20 cellular contexts compared by ENCODE assay signal in the genomic region with DNA sequence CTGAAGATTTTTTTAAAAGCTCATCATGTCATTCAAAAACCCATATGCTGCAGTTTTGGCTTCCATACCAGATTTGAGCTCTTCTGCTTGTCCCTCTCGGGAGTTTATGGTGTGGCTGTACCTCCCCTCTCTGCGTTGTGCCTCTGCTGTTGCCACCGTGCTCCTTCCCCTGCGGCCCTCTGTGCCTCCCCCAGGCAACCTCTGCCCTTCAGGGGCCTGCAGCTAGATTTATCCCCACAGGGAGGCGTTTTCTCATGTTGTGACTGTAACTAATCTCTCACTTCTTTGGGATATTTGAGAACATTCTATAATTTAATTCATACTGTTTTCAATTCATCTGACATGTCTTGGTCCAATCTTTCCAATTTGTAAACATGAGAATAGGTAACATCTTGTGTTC. TPM values are rescaled to one million over a fixed set of nuclear protein-coding genes. Genes with fewer than 3 reads are reported as not detected.
DNase-seq lines count a peak whose midpoint lies in the region; ATAC-seq, FAIRE-seq and TF ChIP-seq lines count a peak whose summit lies in the region.
"Had no signal": no experiment of that assay in that cellular context is flagged by ENCODE, and none has a peak within 500 bp of the region (broad histone marks: within the 10 kb centered on the region; RNA-seq: fewer than 3 reads in every experiment).

No MANE protein-coding gene starts in this region.

- H3K4me1 Mint-ChIP-seq in activated T-cell treated with anti-CD3 and anti-CD28 coated beads, Interleukin-2, amount 50 U/mL, for 24 hours (ENCODE audit: low read depth), result peaks cover 20% of the 10 kb centered on the region
- peaks cover 12 to 19% (median 14%) of the 10 kb centered on the region in 3 donors for H3K4me1 Mint-ChIP-seq in IgD-negative memory B cell
- H3K4me1 Mint-ChIP-seq in stimulated activated naive B cell treated with anti-CD40 and anti-IgM and Interleukin-4, amounts not matched to agents 10 μg/mL and 1 μg/mL and 100 μg/mL, for 72 hours, result peaks cover 18 to 39% of the 10 kb centered on the region in 2 donors

- no peak for ATAC-seq in stimulated activated naive B cell treated with anti-CD40 and anti-IgM and Interleukin-4, amounts not matched to agents 10 μg/mL and 1 μg/mL and 100 μg/mL, for 72 hours (replicated peaks)
- no peak for ATAC-seq in left cardiac atrium
- ATAC-seq: SK-N-SH treated with all-trans-retinoic acid at 6 μM for 48 hours had no signal

- H3K4me3 Mint-ChIP-seq in activated T-cell treated with anti-CD3 and anti-CD28 coated beads, Interleukin-2, amount 50 U/mL, for 24 hours, result no peak overlapping the region
- H3K4me3 Mint-ChIP-seq in IgD-negative memory B cell, result no peak overlapping the region
- no peak overlapping the region for H3K4me3 Mint-ChIP-seq in stimulated activated naive B cell treated with anti-CD40 and anti-IgM and Interleukin-4, amounts not matched to agents 10 μg/mL and 1 μg/mL and 100 μg/mL, for 72 hours

- TF ChIP-seq POLR2A in H54 (IDR thresholded peaks at IDR 0.05; ENCODE audit: low read depth, low read length), result no peak

- H3K27ac Mint-ChIP-seq in activated T-cell treated with anti-CD3 and anti-CD28 coated beads, Interleukin-2, amount 50 U/mL, for 24 hours, result peak overlapping the region; percentile 45
- peak overlapping the region in 2 of 3 donors; percentile 9 to 20 for H3K27ac Mint-ChIP-seq in IgD-negative memory B cell
- peak overlapping the region; percentile 84 for H3K27ac Mint-ChIP-seq in stimulated activated naive B cell treated with anti-CD40 and anti-IgM and Interleukin-4, amounts not matched to agents 10 μg/mL and 1 μg/mL and 100 μg/mL, for 72 hours

- intact Hi-C loops in left cardiac atrium (cut with DNase I), result no loop called here

- no peak for DNase-seq in activated T-cell treated with anti-CD3 and anti-CD28 coated beads, Interleukin-2, amount 50 U/mL, for 24 hours
- DNase-seq in activated T-cell treated with anti-CD3 and anti-CD28 coated beads for 4 hours, result no peak
- no peak for DNase-seq in fibroblast of pulmonary artery (ENCODE audit: low read depth)
- DNase-seq in stimulated activated naive B cell treated with anti-CD40 and anti-IgM and Interleukin-4, amounts not matched to agents 10 μg/mL and 1 μg/mL and 100 μg/mL, for 72 hours, result no peak
- no peak for DNase-seq in H54 (ENCODE audit: insufficient read length, low spot score)
- DNase-seq in NCI-H748 treated with DMSO at 0.1 percent for 48 hours (lab: John Stamatoyannopoulos, UW), result no peak
- DNase-seq in left cardiac atrium, result no peak
- DNase-seq: activated CD8-positive, alpha-beta memory T cell treated with anti-CD3 and anti-CD28 coated beads for 24 hours; activated effector memory CD4-positive, alpha-beta T cell treated with anti-CD3 and anti-CD28 coated beads, Interleukin-2, amount 50 U/mL, for 16 hours; aorta; GDM1; mesenchymal stem cell; MM.1S; NCI-H1694 treated with DMSO at 0.1 percent for 48 hours; occipital lobe; PC-9 had no signal

- H3K4me3 ChIP-seq in fibroblast of pulmonary artery (replicated peaks; ENCODE audit: low read depth, low read length), result no peak overlapping the region
- H3K4me3 ChIP-seq: coronary artery, PC-9 had no signal

- H3K9me3 Mint-ChIP-seq in activated T-cell treated with anti-CD3 and anti-CD28 coated beads, Interleukin-2, amount 50 U/mL, for 24 hours, result no peaks in the 10 kb centered on the region
- H3K9me3 Mint-ChIP-seq in IgD-negative memory B cell, result no peaks in the 10 kb centered on the region
- no peaks in the 10 kb centered on the region for H3K9me3 Mint-ChIP-seq in stimulated activated naive B cell treated with anti-CD40 and anti-IgM and Interleukin-4, amounts not matched to agents 10 μg/mL and 1 μg/mL and 100 μg/mL, for 72 hours

- H3K27me3 Mint-ChIP-seq in activated T-cell treated with anti-CD3 and anti-CD28 coated beads, Interleukin-2, amount 50 U/mL, for 24 hours, result no peaks in the 10 kb centered on the region
- H3K27me3 Mint-ChIP-seq in IgD-negative memory B cell, result no peaks in the 10 kb centered on the region
- H3K27me3 Mint-ChIP-seq in stimulated activated naive B cell treated with anti-CD40 and anti-IgM and Interleukin-4, amounts not matched to agents 10 μg/mL and 1 μg/mL and 100 μg/mL, for 72 hours, result no peaks in the 10 kb centered on the region

- TF ChIP-seq CTCF in fibroblast of pulmonary artery (IDR thresholded peaks at IDR 0.05; ENCODE audit: low read length, missing control alignments), result peak; percentile 6

- no peak for FAIRE-seq in H54 (lab: Jason Lieb, UNC)
- FAIRE-seq: islet of Langerhans had no signal

- peaks cover 95% of the 10 kb centered on the region for H3K36me3 Mint-ChIP-seq in activated T-cell treated with anti-CD3 and anti-CD28 coated beads, Interleukin-2, amount 50 U/mL, for 24 hours (ENCODE audit: low read depth)
- peaks cover 5% of the 10 kb centered on the region for H3K36me3 Mint-ChIP-seq in IgD-negative memory B cell
- peaks cover 29 to 58% of the 10 kb centered on the region in 2 donors for H3K36me3 Mint-ChIP-seq in stimulated activated naive B cell treated with anti-CD40 and anti-IgM and Interleukin-4, amounts not matched to agents 10 μg/mL and 1 μg/mL and 100 μg/mL, for 72 hours

RNA-seq across cellular contexts. Expression of gene TASOR2, which starts 52.7 kb away (rescaled TPM):
- 12.2 TPM for polyA plus RNA-seq in IgD-negative memory B cell
- 10 to 100 TPM; 32.1 to 49.2 TPM for total RNA-seq in left cardiac atrium

Comparison
In these comparisons a context has a peak if more than half of its experiments do, and no peak if none do; other contexts are left out.
1. H3K27ac Mint-ChIP-seq: peak in every context shown above with its lines; median percentile 84 in stimulated activated naive B cell treated with anti-CD40 and anti-IgM and Interleukin-4, amounts not matched to agents 10 μg/mL and 1 μg/mL and 100 μg/mL, for 72 hours; 45 in activated T-cell treated with anti-CD3 and anti-CD28 coated beads, Interleukin-2, amount 50 U/mL, for 24 hours; 14 in IgD-negative memory B cell.